Comparison of ENCODE assay signal across 25 cellular contexts in the genomic region with DNA sequence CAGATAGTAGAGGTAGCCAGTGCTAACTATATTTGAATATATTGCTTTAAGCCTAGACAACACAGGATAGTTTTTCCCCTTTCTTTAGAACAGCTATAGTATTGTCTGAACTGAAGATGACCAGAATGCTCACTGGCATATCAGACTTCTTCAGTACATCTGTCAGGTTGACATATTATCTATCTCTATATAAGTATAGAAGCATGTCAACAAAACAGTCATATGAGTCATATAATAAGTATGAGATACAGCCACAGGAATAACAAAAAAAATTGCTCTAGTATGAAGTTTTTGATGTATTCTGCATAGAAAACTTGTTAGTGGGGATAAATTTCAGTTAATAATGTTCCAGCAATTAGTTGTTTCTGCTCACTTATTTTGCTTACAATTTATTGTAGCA.
"Had no signal": no experiment of that assay in that cellular context is flagged by ENCODE, and none has a peak within 500 bp of the region (broad histone marks: within the 10 kb centered on the region; RNA-seq: fewer than 3 reads in every experiment).

No MANE protein-coding gene starts in this region.

- H3K4me2 ChIP-seq: neural progenitor cell had no signal

- H3K9me3 ChIP-seq: left ventricle myocardium inferior, lower lobe of right lung, ovary, right atrium auricular region, sigmoid colon, testis, tibial nerve, upper lobe of right lung, vagina had no signal

- H3K36me3 ChIP-seq: left ventricle myocardium inferior, lower lobe of right lung, neural progenitor cell, ovary, right atrium auricular region, sigmoid colon, tibial nerve, upper lobe of right lung, vagina had no signal

- H3K4me3 ChIP-seq: left ventricle myocardium inferior, lower lobe of right lung, neural progenitor cell, ovary, right atrium auricular region, sigmoid colon, skin epidermis, testis, tibial nerve, upper lobe of right lung, vagina had no signal

- H3K4me1 ChIP-seq: foreskin keratinocyte, left ventricle myocardium inferior, lower lobe of right lung, neural progenitor cell, right atrium auricular region, sigmoid colon, testis, tibial nerve, upper lobe of right lung, vagina had no signal

- H3K9me3 Mint-ChIP-seq: neural progenitor cell had no signal

- H2AFZ ChIP-seq: neural progenitor cell had no signal

- H3K4me3 Mint-ChIP-seq: immature natural killer cell; natural killer cell treated with Interleukin-12 subunit alpha and Interleukin-12 subunit beta and Interleukin-15 and Interleukin-18, amount 100 ng/mL, for 72 hours; neural progenitor cell; stimulated activated naive B cell treated with anti-CD40 and anti-IgM and Interleukin-4, amounts not matched to agents 10 μg/mL and 1 μg/mL and 100 μg/mL, for 72 hours; stimulated activated naive CD8-positive, alpha-beta T cell treated with anti-CD3 and anti-CD28 coated beads, Interleukin-15, amount 100 ng/mL, for 72 hours had no signal

- H3K27me3 ChIP-seq: foreskin keratinocyte, neural progenitor cell, ovary, right atrium auricular region, sigmoid colon, testis, tibial nerve, upper lobe of right lung, vagina had no signal

- H3K27ac ChIP-seq: foreskin keratinocyte, left ventricle myocardium inferior, lower lobe of right lung, neural progenitor cell, ovary, right atrium auricular region, sigmoid colon, skin epidermis, testis, tibial nerve, upper lobe of right lung, vagina had no signal

- H3K4me1 Mint-ChIP-seq: immature natural killer cell; neural progenitor cell; stimulated activated naive B cell treated with anti-CD40 and anti-IgM and Interleukin-4, amounts not matched to agents 10 μg/mL and 1 μg/mL and 100 μg/mL, for 72 hours; stimulated activated naive CD8-positive, alpha-beta T cell treated with anti-CD3 and anti-CD28 coated beads, Interleukin-15, amount 100 ng/mL, for 72 hours had no signal

- ATAC-seq: foreskin keratinocyte; left cardiac atrium; lower lobe of right lung; natural killer cell treated with Interleukin-12 subunit alpha and Interleukin-12 subunit beta and Interleukin-15 and Interleukin-18, amount 100 ng/mL, for 72 hours; stimulated activated naive B cell treated with anti-CD40 and anti-IgM and Interleukin-4, amounts not matched to agents 10 μg/mL and 1 μg/mL and 100 μg/mL, for 72 hours; stimulated activated naive CD8-positive, alpha-beta T cell treated with anti-CD3 and anti-CD28 coated beads, Interleukin-15, amount 100 ng/mL, for 72 hours; upper lobe of right lung had no signal

- FAIRE-seq: endothelial cell of umbilical vein, kidney had no signal

- H3K9ac ChIP-seq: neural progenitor cell had no signal

- DNase-seq: erythroblast; immature natural killer cell; kidney; left cardiac atrium; left ventricle myocardium inferior; lower lobe of right lung; mesenchymal stem cell; midbrain; nucleus accumbens; ovary; sigmoid colon; stimulated activated CD4-positive, alpha-beta T cell treated with anti-CD3 and anti-CD28 coated beads, Interleukin-2, amount 100 ng/mL, for 24 hours; stimulated activated CD4-positive, alpha-beta T cell treated with anti-CD3 and anti-CD28 coated beads, Interleukin-4, amount 100 ng/mL, for 4 hours; stimulated activated naive B cell treated with anti-CD40 and anti-IgM and Interleukin-4, amounts not matched to agents 10 μg/mL and 1 μg/mL and 100 μg/mL, for 72 hours; stimulated activated naive CD8-positive, alpha-beta T cell treated with anti-CD3 and anti-CD28 coated beads, Interleukin-15, amount 100 ng/mL, for 72 hours; testis; upper lobe of right lung had no signal

- H3K27ac Mint-ChIP-seq: immature natural killer cell; natural killer cell treated with Interleukin-12 subunit alpha and Interleukin-12 subunit beta and Interleukin-15 and Interleukin-18, amount 100 ng/mL, for 72 hours; neural progenitor cell; stimulated activated naive B cell treated with anti-CD40 and anti-IgM and Interleukin-4, amounts not matched to agents 10 μg/mL and 1 μg/mL and 100 μg/mL, for 72 hours; stimulated activated naive CD8-positive, alpha-beta T cell treated with anti-CD3 and anti-CD28 coated beads, Interleukin-15, amount 100 ng/mL, for 72 hours had no signal

- H3K36me3 Mint-ChIP-seq: immature natural killer cell; natural killer cell treated with Interleukin-12 subunit alpha and Interleukin-12 subunit beta and Interleukin-15 and Interleukin-18, amount 100 ng/mL, for 72 hours; neural progenitor cell; stimulated activated naive B cell treated with anti-CD40 and anti-IgM and Interleukin-4, amounts not matched to agents 10 μg/mL and 1 μg/mL and 100 μg/mL, for 72 hours had no signal

- H3K27me3 Mint-ChIP-seq: natural killer cell treated with Interleukin-12 subunit alpha and Interleukin-12 subunit beta and Interleukin-15 and Interleukin-18, amount 100 ng/mL, for 72 hours; stimulated activated naive B cell treated with anti-CD40 and anti-IgM and Interleukin-4, amounts not matched to agents 10 μg/mL and 1 μg/mL and 100 μg/mL, for 72 hours; stimulated activated naive CD8-positive, alpha-beta T cell treated with anti-CD3 and anti-CD28 coated beads, Interleukin-15, amount 100 ng/mL, for 72 hours had no signal
